ENCODE assay signal across 8 cellular contexts in the genomic region with DNA sequence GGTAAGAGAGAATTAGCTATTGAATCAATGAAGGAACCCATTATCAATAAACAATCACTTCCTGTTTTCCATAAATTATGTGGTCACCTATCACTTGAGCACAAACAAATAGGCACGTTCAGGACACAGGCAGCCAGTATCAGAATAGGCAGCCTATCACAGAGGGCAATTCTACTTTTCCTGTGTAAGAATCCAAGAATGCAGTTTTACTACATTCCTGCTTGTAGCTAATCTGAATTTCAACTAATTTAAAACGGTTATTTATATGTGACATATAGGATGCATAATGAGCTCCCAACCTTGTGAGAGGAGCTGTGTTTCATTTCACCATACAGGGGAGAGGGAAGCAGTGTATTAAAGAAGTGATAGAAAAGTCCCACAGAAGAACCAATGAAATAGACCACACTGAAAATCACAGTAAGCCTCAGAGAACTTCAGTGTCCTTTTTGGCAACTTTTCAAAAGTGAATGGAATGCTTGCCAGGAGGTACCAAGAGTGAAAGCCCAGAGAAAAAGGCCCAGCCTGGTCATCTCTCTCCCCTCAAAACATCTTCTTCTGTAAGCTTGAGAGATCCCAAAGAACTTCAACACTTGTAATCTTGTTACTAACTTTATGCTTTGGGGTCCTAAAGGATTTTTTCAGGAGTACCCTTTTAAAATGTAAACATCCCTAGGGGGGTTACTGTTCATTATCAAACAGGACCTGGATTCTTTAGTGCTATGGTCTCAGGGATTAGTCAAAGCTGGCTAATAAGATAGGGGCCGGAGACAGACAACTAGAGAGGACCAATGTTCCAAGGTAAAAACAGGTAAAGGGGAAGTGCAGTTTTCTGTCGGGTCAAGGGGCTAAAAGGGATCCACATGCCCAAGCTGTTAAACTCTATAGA. TPM values are rescaled to one million over a fixed set of nuclear protein-coding genes. Genes with fewer than 3 reads are reported as not detected.
DNase-seq lines count a peak whose midpoint lies in the region; ATAC-seq, FAIRE-seq and TF ChIP-seq lines count a peak whose summit lies in the region.

No MANE protein-coding gene starts in this region.

- peaks cover 20% of the 10 kb centered on the region; the same call in 1 of the 2 replicates for H3K79me2 ChIP-seq in KMS-11 (ENCODE audit: insufficient read depth, low read depth)
- H3K79me2 ChIP-seq in GM12878 (ENCODE audit: control insufficient read depth, insufficient read depth, low read length): peaks cover 9% of the 10 kb centered on the region

- in situ Hi-C loops in GM12878 (cut with MboI): no loop called here

- peak overlapping the region; percentile 96 for H3K9ac ChIP-seq in KMS-11
- H3K9ac ChIP-seq in GM12878 (ENCODE audit: control insufficient read depth, insufficient read depth, low read length): peak overlapping the region; percentile 82

- H3K4me3 ChIP-seq in KMS-11 (IDR thresholded peaks at IDR 0.05; ENCODE audit: insufficient read depth, low read depth, low read length) (no peak overlapping the region), GM12878 (peak overlapping the region; percentile 71), left lung (peak overlapping the region; percentile 58 to 76), thyroid gland (replicated peaks in 1 of 3) (peak overlapping the region in 1 of 3 donors; percentile 71)

- no peak for TF ChIP-seq EP300 in GM12878 (IDR thresholded peaks at IDR 0.05; ENCODE audit: borderline replicate concordance in 1 of 2, control insufficient read depth in 1 of 2, low read depth in 2 of 2, low read length in 2 of 2)

- no peaks in the 10 kb centered on the region for H4K20me1 ChIP-seq in KMS-11 (ENCODE audit: insufficient read depth)
- no peaks in the 10 kb centered on the region for H4K20me1 ChIP-seq in GM12878 (ENCODE audit: control insufficient read depth, insufficient read depth)

- FAIRE-seq in GM12878 (lab: Jason Lieb, UNC): no peak

- BruUV-seq in GM12878 (replicated peaks; lab: Mats Ljungman, UMichigan): no TSS peak

- H3K27me3 ChIP-seq in KMS-11 (ENCODE audit: insufficient read depth, low read depth) (no peaks in the 10 kb centered on the region), GM12878 (replicated peaks in 1 of 2; ENCODE audit: control insufficient read depth in 2 of 2, insufficient read depth in 2 of 2, low read length in 1 of 2) (no peaks in the 10 kb centered on the region), left lung (no peaks in the 10 kb centered on the region), thyroid gland (no peaks in the 10 kb centered on the region)

- no peak for TF ChIP-seq RAD21 in GM12878 (IDR thresholded peaks at IDR 0.05; ENCODE audit: insufficient read depth, low read depth, low read length)

- H3K4me2 ChIP-seq in KMS-11 (peak overlapping the region; percentile 91), GM12878 (ENCODE audit: control insufficient read depth, insufficient read depth) (peak overlapping the region; percentile 96)

- SMC1A ChIA-PET in GM12878 (lab: Charles Lee; ENCODE audit: uncharacterized antibody, unreplicated experiment): interaction anchor here (1.0 to 4.9 kb wide), 12 partner anchors 19 to 462 kb away, joined by 3 to 39 read pairs (median 4); no protein-coding TSS in a partner anchor

- H3K36me3 ChIP-seq in KMS-11 (ENCODE audit: insufficient read depth) (no peaks in the 10 kb centered on the region), GM12878 (ENCODE audit: control insufficient read depth in 2 of 2, insufficient read depth in 2 of 2, low read length in 1 of 2) (no peaks in the 10 kb centered on the region; a peak in 2 of 4 replicates), left lung (no peaks in the 10 kb centered on the region), thyroid gland (no peaks in the 10 kb centered on the region)

- 35% methylated on average over 4 of the region's 4 CpGs for WGBS in GM12878 (ENCODE audit: insufficient coverage, insufficient replicate concordance, low lambda C conversion rate, missing lambda C conversion rate)
- WGBS in thyroid gland, 2 donors: 15 to 30% methylated on average over 4 of the region's 4 CpGs

- DNase-seq in EH (ENCODE audit: low read depth) (peak; percentile 72), GM12878 (ENCODE audit: low read depth, low spot score) (no peak), left lung (no peak), thyroid gland (peak; percentile 28 to 29), NCI-H1417 (lab: John Stamatoyannopoulos, UW) (no peak), GM19238 (ENCODE audit: insufficient read length, low spot score) (no peak)

- ATAC-seq in GM12878 (peak; percentile 27), left lung (peak; percentile 2), GM19328 (IDR thresholded peaks at IDR 0.05; ENCODE audit: unreplicated experiment) (no peak)

- intact Hi-C loops in GM12878 (cut with micrococcal nuclease; ENCODE audit: unreplicated experiment) (loop anchor here (1.0 to 5.0 kb wide), 3 partner anchors 34 to 479 kb away; no protein-coding TSS in a partner anchor), left lung (cut with DNase I) (no loop called here), thyroid gland (cut with DNase I) (no loop called here)

- RAD21 ChIA-PET in GM12878 (lab: Charles Lee; ENCODE audit: unreplicated experiment): interaction anchor here (1.1 to 3.3 kb wide), 8 partner anchors 29 to 478 kb away, joined by 3 to 16 read pairs (median 6); no protein-coding TSS in a partner anchor

- H2AFZ ChIP-seq in KMS-11 (ENCODE audit: low read depth) (peak overlapping the region; percentile 84), GM12878 (ENCODE audit: control insufficient read depth, low read depth, low read length) (peak overlapping the region; percentile 88)

- TF ChIP-seq CTCF in KMS-11 (conservative IDR thresholded peaks at IDR 0.05; ENCODE audit: low read depth, low read length) (no peak), GM12878 (IDR thresholded peaks at IDR 0.05 in 2 of 3, conservative IDR thresholded peaks at IDR 0.05 in 1 of 3; ENCODE audit: control insufficient read depth in 2 of 3, extremely low read depth in 1 of 3, insufficient read depth in 1 of 3, low read depth in 3 of 3, low read length in 3 of 3) (no peak), left lung (IDR thresholded peaks at IDR 0.05) (no peak), thyroid gland (IDR thresholded peaks at IDR 0.05) (no peak)

- H3K4me1 ChIP-seq in KMS-11 (ENCODE audit: low read depth, poor library complexity, severe bottlenecking) (peaks cover 59% of the 10 kb centered on the region), GM12878 (ENCODE audit: control insufficient read depth, insufficient read depth, low read length) (peaks cover 11% of the 10 kb centered on the region), left lung (peaks cover 10 to 16% of the 10 kb centered on the region in 2 donors), thyroid gland (peaks cover 13 to 14% of the 10 kb centered on the region in 2 donors)

- CTCF ChIA-PET in GM12878 (lab: Yijun Ruan, JAX): interaction anchor here (0.8 to 3.4 kb wide), 5 partner anchors 27 to 423 kb away, joined by 3 to 18 read pairs (median 4); no protein-coding TSS in a partner anchor

- H3K9me3 ChIP-seq in GM12878 (replicated peaks; ENCODE audit: control insufficient read depth, insufficient read depth, low read length) (no peaks in the 10 kb centered on the region; the same call in 2 of the 3 replicates), left lung (no peaks in the 10 kb centered on the region), thyroid gland (no peaks in the 10 kb centered on the region)

- H3K27ac ChIP-seq in KMS-11 (peak overlapping the region; percentile 79), GM12878 (ENCODE audit: control insufficient read depth, insufficient read depth) (peak overlapping the region; percentile 84), left lung (peak overlapping the region; percentile 85), thyroid gland (peak overlapping the region; percentile 69 to 90 (median 77))

- TF ChIP-seq POLR2A in GM12878 (IDR thresholded peaks at IDR 0.05; ENCODE audit: low read depth, low read length): no peak
- no peak for TF ChIP-seq POLR2A in thyroid gland (IDR thresholded peaks at IDR 0.05)

- POLR2A ChIA-PET in GM12878 (lab: Charles Lee): interaction anchor here (0.5 to 1.2 kb wide), 3 partner anchors 24 to 34 kb away, joined by 3 to 9 read pairs (median 4); no protein-coding TSS in a partner anchor

TF ChIP-seq in GM12878, 131 proteins besides CTCF, POLR2A, EP300 and RAD21 (continues in another document):
- TF ChIP-seq SPI1 (IDR thresholded peaks at IDR 0.05; ENCODE audit: borderline replicate concordance, insufficient read depth, low read depth, low read length) (peak; percentile 80), GATAD2B (conservative IDR thresholded peaks at IDR 0.05; ENCODE audit: low read depth) (no peak)

RNA-seq across cellular contexts. Expression of gene IMMP2L, which starts 1.3 kb away (rescaled TPM):
- 81.6 and 86.6 TPM in 2 replicates for total RNA-seq in GM12878 (2013; cell fraction: nucleolus; rRNA removed)
- total RNA-seq in GM12878 (2014; rRNA removed) (13.4 and 22.1 TPM in 2 replicates), GM12878 (2014; rRNA removed; fragmentation: Illumina TruSeq; extraction: Trizol) (17.3 and 28.8 TPM in 2 replicates), GM12878 (2021) (14.3 and 22.3 TPM in 2 replicates), left lung (10 to 100 TPM; 10.3 to 17.1 TPM), thyroid gland (10 to 100 TPM; 23.8 to 30.0 (median 27.7) TPM)
- 8.7 TPM for polyA plus RNA-seq in GM12878 (2011; ENCODE audit: low read depth)
- polyA plus RNA-seq in GM12878 (2011; rRNA removed) (13.1 and 17.1 TPM in 2 replicates), GM12878 (2014; fragmentation: Illumina TruSeq; extraction: Trizol) (13.8 and 17.8 TPM in 2 replicates), GM12878 (2014; fragmentation: Nextera tagmentation; extraction: Ambion mirVana) (10 to 100 TPM; 41.8 to 46.3 TPM), GM12878 (2014; rRNA removed) (10.2 and 12.6 TPM in 2 replicates), GM12878 (2016; fragmentation: Nextera tagmentation; extraction: Ambion mirVana) (10 to 100 TPM; 15.8 to 22.0 TPM)
- polyA plus RNA-seq in GM12878 (2011; cell fraction: cytosol; rRNA removed): 8.1 and 10.0 TPM in 2 replicates
- polyA plus RNA-seq in GM12878 (2011; cell fraction: nucleus; rRNA removed): 18.2 and 19.2 TPM in 2 replicates
- 8.1 and 10.5 TPM in 2 replicates for polyA plus RNA-seq in GM12878 (2012)
- polyA minus RNA-seq in GM12878 (2011; rRNA and poly(A)+ RNA removed): 19.7 and 23.4 TPM in 2 replicates
- polyA minus RNA-seq in GM12878 (2011; cell fraction: cytosol; rRNA and poly(A)+ RNA removed): 3.3 and 3.6 TPM in 2 replicates
- 51.5 and 71.6 TPM in 2 replicates for polyA minus RNA-seq in GM12878 (2011; cell fraction: nucleus; rRNA and poly(A)+ RNA removed)

Comparison
In these comparisons a context has a peak if more than half of its experiments do, and no peak if none do; other contexts are left out.
1. DNase-seq: peak in EH (single experiment) and thyroid gland (2 of 2); none in GM12878 (single experiment), left lung (0 of 2), NCI-H1417 (0 of 3) and GM19238 (single experiment).
2. Peak in every context shown above with its lines, with median percentiles within 50 percentile points of each other: H3K27ac ChIP-seq.